ENCODE assay signal across 8 cellular contexts in the genomic region with DNA sequence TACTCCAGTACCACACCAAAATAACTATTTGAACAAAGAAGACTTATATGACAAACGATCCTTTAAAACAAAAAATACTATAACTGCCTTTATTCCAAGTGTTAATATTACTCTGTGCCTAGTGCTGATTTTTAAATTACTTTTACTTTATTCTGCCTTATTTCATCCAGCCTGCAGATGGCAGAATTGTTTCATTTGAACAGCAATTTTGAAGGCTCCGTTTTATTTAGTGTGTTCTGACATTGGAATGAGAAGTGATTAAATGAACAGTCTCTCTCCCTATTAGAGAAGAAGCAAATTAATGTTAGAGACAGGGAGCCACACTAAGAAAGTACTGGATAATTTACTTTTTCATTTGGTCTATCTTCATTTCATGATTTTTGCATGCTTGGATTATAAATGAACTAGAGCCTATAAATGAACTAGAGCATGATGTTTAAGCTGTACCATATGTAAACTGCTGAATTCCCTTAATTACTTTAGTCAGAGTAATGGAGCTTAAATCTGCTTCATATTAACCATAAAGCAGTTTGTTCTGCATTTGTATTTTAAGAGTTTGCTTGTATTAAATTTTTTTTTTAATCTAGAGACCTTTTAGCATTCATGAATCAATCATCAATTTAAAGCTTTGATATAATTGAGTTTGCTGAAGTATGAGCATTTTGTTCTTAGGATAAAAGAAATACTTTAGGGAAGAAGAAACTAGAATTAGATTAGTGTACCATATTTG. TPM values are rescaled to one million over a fixed set of nuclear protein-coding genes. Genes with fewer than 3 reads are reported as not detected.
A peak's percentile ranks its signal among the peaks of the same experiment; 100 is the strongest.
DNase-seq lines count a peak whose midpoint lies in the region; ATAC-seq and FAIRE-seq lines count a peak whose summit lies in the region.

No MANE protein-coding gene starts in this region.

- no peak overlapping the region for H3K27ac ChIP-seq in Karpas-422 (ENCODE audit: low read length)

- H3K36me3 ChIP-seq in Karpas-422 (ENCODE audit: insufficient read depth, low read length), result no peaks in the 10 kb centered on the region

- H2AFZ ChIP-seq in Karpas-422 (ENCODE audit: low read length), result no peak overlapping the region

- H3K9me3 ChIP-seq in Karpas-422 (ENCODE audit: low read length), result no peaks in the 10 kb centered on the region

- H3K4me3 Mint-ChIP-seq in naive thymus-derived CD8-positive, alpha-beta T cell, result no peak overlapping the region

- POLR2A ChIA-PET in naive thymus-derived CD8-positive, alpha-beta T cell (lab: Charles Lee), result interaction anchor here (1.6 kb wide), 1 partner anchor 9 kb away, joined by 5 read pairs; the partner anchor contains the start of gene PDHX

- peaks cover 16 to 38% (median 20%) of the 10 kb centered on the region in 4 donors for H3K4me1 Mint-ChIP-seq in naive thymus-derived CD8-positive, alpha-beta T cell

- H3K9ac ChIP-seq in Karpas-422 (ENCODE audit: low read length), result no peak overlapping the region

- DNase-seq in NCI-H510A treated with DMSO at 0.1 percent for 48 hours (lab: John Stamatoyannopoulos, UW) (peak; percentile 17), NCI-H510A (lab: John Stamatoyannopoulos, UW) (no peak), Karpas-422 (peak; percentile 85), SHP77 (lab: John Stamatoyannopoulos, UW) (peak; percentile 0 to 4), HuH-7 (ENCODE audit: low spot score) (no peak)
- DNase-seq in naive thymus-derived CD8-positive, alpha-beta T cell, result peak in 6 of 10 donors; percentile 21 to 70 (median 38)

- H3K4me3 ChIP-seq in Karpas-422 (ENCODE audit: low read length), result no peak overlapping the region

- peaks cover 96% of the 10 kb centered on the region for H3K79me2 ChIP-seq in Karpas-422 (ENCODE audit: low read length)

- peaks cover 0 to 2% (median 0%) of the 10 kb centered on the region in 3 donors for H3K36me3 Mint-ChIP-seq in naive thymus-derived CD8-positive, alpha-beta T cell

- H3K9me2 ChIP-seq in Karpas-422 (replicated peaks; ENCODE audit: insufficient read depth, low read length), result no peaks in the 10 kb centered on the region

- no peaks in the 10 kb centered on the region for H3K27me3 ChIP-seq in Karpas-422 (ENCODE audit: low read length)

- no peaks in the 10 kb centered on the region for H3K9me3 Mint-ChIP-seq in naive thymus-derived CD8-positive, alpha-beta T cell

- H3K27me3 Mint-ChIP-seq in naive thymus-derived CD8-positive, alpha-beta T cell, result no peaks in the 10 kb centered on the region

- ATAC-seq in naive thymus-derived CD8-positive, alpha-beta T cell, result peak; percentile 57 to 66
- ATAC-seq in GM18861 (IDR thresholded peaks at IDR 0.05; ENCODE audit: unreplicated experiment), result no peak

- no peaks in the 10 kb centered on the region for H4K20me1 ChIP-seq in Karpas-422 (ENCODE audit: insufficient read depth, low read depth, low read length)

- peak overlapping the region; percentile 25 for H3K4me2 ChIP-seq in Karpas-422 (ENCODE audit: low read depth, low read length, poor library complexity, severe bottlenecking)

- FAIRE-seq in endometrium (lab: Jason Lieb, UNC), result peak; percentile 95

- H3K4me1 ChIP-seq in Karpas-422 (ENCODE audit: low read length), result peaks cover 41% of the 10 kb centered on the region

- H3K27ac Mint-ChIP-seq in naive thymus-derived CD8-positive, alpha-beta T cell, result no peak overlapping the region

RNA-seq across cellular contexts. Expression of gene PDHX, which starts 9.8 kb away (rescaled TPM):
- total RNA-seq in Karpas-422 (2014; rRNA removed; shearing (Covaris generic); ENCODE audit: low replicate concordance), result 13.8 and 26.0 TPM in 2 replicates
- total RNA-seq in naive thymus-derived CD8-positive, alpha-beta T cell, result 10 to 100 TPM; 42.6 to 46.6 TPM
- 10 to 100 TPM; 14.3 to 15.4 (median 15.3) TPM for polyA plus RNA-seq in naive thymus-derived CD8-positive, alpha-beta T cell

RNA-seq across cellular contexts. Expression of gene APIP, which starts 10.1 kb away (rescaled TPM):
- 39.3 and 45.6 TPM in 2 replicates for total RNA-seq in Karpas-422 (2014; rRNA removed; shearing (Covaris generic); ENCODE audit: low replicate concordance)
- 10 to 100 TPM; 20.6 to 23.2 TPM for total RNA-seq in naive thymus-derived CD8-positive, alpha-beta T cell
- polyA plus RNA-seq in naive thymus-derived CD8-positive, alpha-beta T cell, result 10 to 100 TPM; 15.1 to 17.4 (median 15.5) TPM

Comparison
In these comparisons a context has a peak if more than half of its experiments do, and no peak if none do; other contexts are left out.
1. DNase-seq: peak in NCI-H510A treated with DMSO at 0.1 percent for 48 hours (single experiment), Karpas-422 (single experiment), SHP77 (2 of 2) and naive thymus-derived CD8-positive, alpha-beta T cell (6 of 10); none in NCI-H510A (single experiment) and HuH-7 (single experiment).